8 cellular contexts compared by ENCODE assay signal in the genomic region with DNA sequence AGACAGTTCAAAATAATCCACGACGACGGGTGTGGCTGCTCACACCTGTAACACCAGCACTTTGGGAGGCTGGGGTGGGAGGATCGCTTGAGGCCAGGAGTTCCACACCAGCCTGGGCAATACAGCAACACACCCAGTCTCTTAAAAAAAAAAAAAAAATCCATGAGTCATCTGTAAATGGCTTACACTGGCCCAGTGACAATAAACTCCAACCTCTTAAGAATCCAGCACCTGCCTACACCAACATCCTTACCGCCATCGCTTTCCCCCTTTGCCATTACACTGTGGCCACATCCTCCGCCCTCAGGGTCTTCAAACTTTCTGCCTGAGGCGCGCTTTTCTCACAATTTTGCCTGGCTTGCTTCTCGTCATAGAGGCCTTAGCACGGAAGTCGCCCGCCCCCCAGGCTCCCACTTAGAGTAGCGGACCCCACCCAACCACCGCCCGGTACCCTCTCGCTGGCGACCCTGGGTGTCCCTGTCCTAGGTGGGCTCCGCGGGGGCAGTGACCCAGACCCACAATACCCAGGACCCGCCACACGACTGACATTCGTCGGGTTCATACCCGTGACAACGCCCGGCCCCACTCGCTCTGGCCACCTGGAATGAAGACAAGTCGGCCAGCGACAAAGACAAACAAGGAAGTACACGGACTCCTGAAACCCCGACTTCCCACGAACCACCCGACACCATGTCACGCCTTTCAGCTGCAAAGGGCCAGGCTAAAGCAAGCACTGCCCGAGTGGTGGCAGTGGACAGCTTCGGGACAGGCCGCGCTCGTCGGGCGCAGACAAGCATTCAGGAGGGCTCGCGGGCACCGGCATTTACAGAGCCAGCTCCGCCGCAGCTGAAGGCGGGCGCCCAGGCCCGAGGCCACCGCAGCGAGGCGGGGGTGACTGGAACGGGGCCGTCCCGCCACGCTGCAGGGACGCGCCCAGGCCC. TPM values are rescaled to one million over a fixed set of nuclear protein-coding genes. Genes with fewer than 3 reads are reported as not detected.
DNase-seq lines count a peak whose midpoint lies in the region; ATAC-seq and TF ChIP-seq lines count a peak whose summit lies in the region.

No MANE protein-coding gene starts in this region.

- no peaks in the 10 kb centered on the region for H3K9me3 Mint-ChIP-seq in chondrocyte (ENCODE audit: low read depth)
- H3K9me3 Mint-ChIP-seq in stimulated activated naive CD8-positive, alpha-beta T cell treated with anti-CD3 and anti-CD28 coated beads, Interleukin-15, Interleukin-2, amounts not matched to agents 100 ng/mL and 50 ng/mL, for 24 hours, result no peaks in the 10 kb centered on the region

- H3K27me3 Mint-ChIP-seq in chondrocyte (ENCODE audit: low read depth), result no peaks in the 10 kb centered on the region
- no peaks in the 10 kb centered on the region for H3K27me3 Mint-ChIP-seq in stimulated activated naive CD8-positive, alpha-beta T cell treated with anti-CD3 and anti-CD28 coated beads, Interleukin-15, Interleukin-2, amounts not matched to agents 100 ng/mL and 50 ng/mL, for 24 hours

- peaks cover 56% of the 10 kb centered on the region for H3K4me1 Mint-ChIP-seq in chondrocyte (ENCODE audit: low read depth)
- peaks cover 40% of the 10 kb centered on the region for H3K4me1 Mint-ChIP-seq in stimulated activated naive CD8-positive, alpha-beta T cell treated with anti-CD3 and anti-CD28 coated beads, Interleukin-15, Interleukin-2, amounts not matched to agents 100 ng/mL and 50 ng/mL, for 24 hours (ENCODE audit: low read depth)

- CTCF ChIA-PET in RWPE1 (lab: Yijun Ruan, JAX), result no interaction called here

- intact Hi-C loops in left lung (cut with DNase I), result no loop called here

- peak overlapping the region; percentile 99 for H3K27ac Mint-ChIP-seq in chondrocyte (ENCODE audit: unreplicated experiment)
- peak overlapping the region; percentile 92 for H3K27ac Mint-ChIP-seq in stimulated activated naive CD8-positive, alpha-beta T cell treated with anti-CD3 and anti-CD28 coated beads, Interleukin-15, Interleukin-2, amounts not matched to agents 100 ng/mL and 50 ng/mL, for 24 hours

- peak overlapping the region; percentile 95 for H3K4me3 Mint-ChIP-seq in chondrocyte (ENCODE audit: unreplicated experiment)
- peak overlapping the region; percentile 90 for H3K4me3 Mint-ChIP-seq in stimulated activated naive CD8-positive, alpha-beta T cell treated with anti-CD3 and anti-CD28 coated beads, Interleukin-15, Interleukin-2, amounts not matched to agents 100 ng/mL and 50 ng/mL, for 24 hours

- peaks cover 38% of the 10 kb centered on the region for H3K36me3 Mint-ChIP-seq in chondrocyte (ENCODE audit: low read depth)
- peaks cover 52% of the 10 kb centered on the region for H3K36me3 Mint-ChIP-seq in stimulated activated naive CD8-positive, alpha-beta T cell treated with anti-CD3 and anti-CD28 coated beads, Interleukin-15, Interleukin-2, amounts not matched to agents 100 ng/mL and 50 ng/mL, for 24 hours (ENCODE audit: low read depth)

- in situ Hi-C loops in Caki2 (cut with HindIII; ENCODE audit: low pct_unique_long_range_greater_than_20kb, low sequenced_read_pairs), result no loop called here

- peak overlapping the region; percentile 88 to 94 for H3K4me3 ChIP-seq in left lung

- H3K9me3 ChIP-seq in left lung, result no peaks in the 10 kb centered on the region

- TF ChIP-seq CTCF in RWPE1 (conservative IDR thresholded peaks at IDR 0.05; ENCODE audit: low read depth), result no peak
- no peak for TF ChIP-seq CTCF in chondrocyte (IDR thresholded peaks at IDR 0.05)
- no peak for TF ChIP-seq CTCF in left lung (IDR thresholded peaks at IDR 0.05)

- DNase-seq in Caki2 (ENCODE audit: low read depth) (peak; percentile 81), RWPE1 (ENCODE audit: low spot score) (peak; percentile 46), chondrocyte (ENCODE audit: low spot score) (no peak), left lung (peak; percentile 42 to 83)
- no peak for DNase-seq in NK-92 treated with Interleukin-12 subunit alpha and Interleukin-12 subunit beta, amount 100 ng/mL, for 24 hours (lab: John Stamatoyannopoulos, UW)

- ATAC-seq in GM19043 (IDR thresholded peaks at IDR 0.05; ENCODE audit: low read depth, unreplicated experiment) (peak; percentile 14), HG03159 (IDR thresholded peaks at IDR 0.05; ENCODE audit: unreplicated experiment) (peak; percentile 25), left lung (peak; percentile 49)

- no peaks in the 10 kb centered on the region for H3K27me3 ChIP-seq in left lung

- peaks cover 0 to 45% of the 10 kb centered on the region in 2 donors for H3K36me3 ChIP-seq in left lung

- H3K27ac ChIP-seq in RWPE1 (peak overlapping the region; percentile 93), left lung (peak overlapping the region; percentile 99)

- peaks cover 5 to 30% of the 10 kb centered on the region in 2 donors for H3K4me1 ChIP-seq in left lung

- POLR2A ChIA-PET in RWPE1 (lab: Yijun Ruan, JAX; ENCODE audit: low non-redundant PET), result no interaction called here

RNA-seq across cellular contexts. Expression of a gene that starts 0.6 kb away (rescaled TPM):
- total RNA-seq in Caki2 (2014; rRNA removed; shearing (Covaris generic); ENCODE audit: low replicate concordance), result 46.0 and 57.2 TPM in 2 replicates
- total RNA-seq in chondrocyte, result 144 to 199 TPM (median 148 TPM) in 3 replicates
- total RNA-seq in left lung, result 10 to 100 TPM; 81.0 to 82.6 TPM

RNA-seq across cellular contexts. Expression of a gene that starts 59.4 kb away (rescaled TPM):
- total RNA-seq in Caki2 (2014; rRNA removed; shearing (Covaris generic); ENCODE audit: low replicate concordance), result 7.1 and 17.5 TPM in 2 replicates
- total RNA-seq in chondrocyte (49.6 to 58.9 TPM (median 56.2 TPM) in 3 replicates), left lung (10 to 100 TPM; 42.2 to 62.6 TPM)

Comparison
In these comparisons a context has a peak if more than half of its experiments do, and no peak if none do; other contexts are left out.
1. DNase-seq: peak in Caki2 (single experiment), RWPE1 (single experiment) and left lung (2 of 2); none in chondrocyte (single experiment) and NK-92 treated with Interleukin-12 subunit alpha and Interleukin-12 subunit beta, amount 100 ng/mL, for 24 hours (single experiment).
2. Peak in every context shown above with its lines, with median percentiles within 50 percentile points of each other: ATAC-seq.